1 cellular context compared by ENCODE assay signal in genomic region chr15:51982013-51982769, GRCh38.
TF ChIP-seq lines count a peak whose summit lies in the region.

No MANE protein-coding gene starts in this region.

TF ChIP-seq in HCT116, 20 proteins besides CTCF, POLR2A, EP300 and RAD21:
- TF ChIP-seq FOSL1 (IDR thresholded peaks at IDR 0.05; ENCODE audit: low read depth), result no peak
